ENCODE assay signal across 1 cellular context in the genomic region with DNA sequence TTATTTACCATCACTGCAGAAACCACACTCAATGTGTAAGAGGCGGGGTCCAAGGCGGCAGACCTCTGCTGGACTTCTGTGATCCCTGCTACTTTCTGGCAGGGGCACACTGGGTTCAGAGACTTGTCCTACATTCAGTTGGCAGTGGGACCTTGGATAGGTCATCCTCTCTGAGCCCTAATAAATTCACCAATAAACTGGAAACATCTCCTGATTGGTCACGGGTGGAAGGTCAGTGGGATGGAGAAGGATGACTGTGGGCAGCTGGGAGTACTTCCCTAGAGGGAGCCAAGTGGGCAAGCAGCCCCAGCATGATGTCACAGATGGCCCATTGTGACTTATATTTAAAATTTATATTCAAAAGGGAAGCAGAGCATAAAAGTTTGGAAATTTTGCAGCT.
TF ChIP-seq lines count a peak whose summit lies in the region.

No MANE protein-coding gene starts in this region.

TF ChIP-seq in GM23338, 12 proteins besides CTCF, POLR2A, EP300 and RAD21 (continued from another document):
- TF ChIP-seq ZNF462 (CRISPR knock-in tag; IDR thresholded peaks at IDR 0.05) (no peak), NANOG (IDR thresholded peaks at IDR 0.05; ENCODE audit: borderline replicate concordance) (no peak), POLR2AphosphoS5 (IDR thresholded peaks at IDR 0.05; ENCODE audit: low read depth) (no peak)
